17 cellular contexts compared by ENCODE assay signal in genomic region chr2:44705356-44705755, GRCh38.
"Had no signal": no experiment of that assay in that cellular context is flagged by ENCODE, and none has a peak within 500 bp of the region (broad histone marks: within the 10 kb centered on the region; RNA-seq: fewer than 3 reads in every experiment).

No MANE protein-coding gene starts in this region.

- DNase-seq: activated CD4-positive, alpha-beta T cell treated with anti-CD3 and anti-CD28 coated beads, Interleukin-2, amount 50 U/mL, for 4 hours; activated CD4-positive, CD25-positive, alpha-beta regulatory T cell treated with anti-CD3 and anti-CD28 coated beads, Interleukin-2, amount 50 U/mL, for 72 hours; activated effector memory CD4-positive, alpha-beta T cell treated with Interleukin-2 at 50 U/mL for 16 hours; activated T-cell treated with anti-CD3 and anti-CD28 coated beads, Interleukin-2, amount 50 U/mL, for 1 hour; dorsolateral prefrontal cortex; heart right ventricle; kidney; left ventricle myocardium inferior; stimulated activated CD4-positive, alpha-beta T cell treated with anti-CD3 and anti-CD28 coated beads, Interleukin-15, amount 100 ng/mL, for 24 hours; stimulated activated CD4-positive, alpha-beta T cell treated with anti-CD3 and anti-CD28 coated beads, Interleukin-4, amount 100 ng/mL, for 4 hours; stimulated activated naive CD8-positive, alpha-beta T cell treated with anti-CD3 and anti-CD28 coated beads, Interleukin-15, amount 100 ng/mL, for 72 hours; testis had no signal

- H3K4me3 ChIP-seq: heart right ventricle, left ventricle myocardium inferior, testis had no signal

- ATAC-seq: activated naive CD4-positive, alpha-beta T cell treated with anti-CD3 and anti-CD28 coated beads, Interleukin-2, amount 50 U/mL, for 72 hours; heart right ventricle; natural killer cell treated with Interleukin-12 subunit alpha and Interleukin-12 subunit beta and Interleukin-15 and Interleukin-18, amount 100 ng/mL, for 72 hours; stimulated activated naive CD8-positive, alpha-beta T cell treated with anti-CD3 and anti-CD28 coated beads, Interleukin-15, amount 100 ng/mL, for 72 hours had no signal

- H3K27me3 ChIP-seq: dorsolateral prefrontal cortex, heart right ventricle, testis had no signal

- H3K27ac Mint-ChIP-seq: activated naive CD4-positive, alpha-beta T cell treated with anti-CD3 and anti-CD28 coated beads, Interleukin-2, amount 50 U/mL, for 72 hours; memory B cell; natural killer cell treated with Interleukin-12 subunit alpha and Interleukin-12 subunit beta and Interleukin-15 and Interleukin-18, amount 100 ng/mL, for 72 hours; stimulated activated naive CD8-positive, alpha-beta T cell treated with anti-CD3 and anti-CD28 coated beads, Interleukin-15, amount 100 ng/mL, for 72 hours; T-helper 2 cell treated with Interferon-gamma antibody and Interleukin-4, amounts not matched to agents 5 μg/mL and 100 μg/mL, for 36 hours had no signal

- H3K4me3 Mint-ChIP-seq: memory B cell; natural killer cell treated with Interleukin-12 subunit alpha and Interleukin-12 subunit beta and Interleukin-15 and Interleukin-18, amount 100 ng/mL, for 72 hours; stimulated activated naive CD8-positive, alpha-beta T cell treated with anti-CD3 and anti-CD28 coated beads, Interleukin-15, amount 100 ng/mL, for 72 hours; T-helper 2 cell treated with Interferon-gamma antibody and Interleukin-4, amounts not matched to agents 5 μg/mL and 100 μg/mL, for 36 hours had no signal

- H3K4me1 ChIP-seq: left ventricle myocardium inferior, parathyroid adenoma, testis had no signal

- H3K36me3 ChIP-seq: heart right ventricle, left ventricle myocardium inferior had no signal

- H3K36me3 Mint-ChIP-seq: natural killer cell treated with Interleukin-12 subunit alpha and Interleukin-12 subunit beta and Interleukin-15 and Interleukin-18, amount 100 ng/mL, for 72 hours had no signal

- H3K9me3 Mint-ChIP-seq: activated naive CD4-positive, alpha-beta T cell treated with anti-CD3 and anti-CD28 coated beads, Interleukin-2, amount 50 U/mL, for 72 hours; memory B cell; natural killer cell treated with Interleukin-12 subunit alpha and Interleukin-12 subunit beta and Interleukin-15 and Interleukin-18, amount 100 ng/mL, for 72 hours; T-helper 2 cell treated with Interferon-gamma antibody and Interleukin-4, amounts not matched to agents 5 μg/mL and 100 μg/mL, for 36 hours had no signal

- H3K27me3 Mint-ChIP-seq: memory B cell; stimulated activated naive CD8-positive, alpha-beta T cell treated with anti-CD3 and anti-CD28 coated beads, Interleukin-15, amount 100 ng/mL, for 72 hours had no signal

- H3K27ac ChIP-seq: heart right ventricle, left ventricle myocardium inferior, parathyroid adenoma, testis had no signal

- H2AFZ ChIP-seq: parathyroid adenoma had no signal

- H3K9ac ChIP-seq: parathyroid adenoma had no signal

- H3K79me2 ChIP-seq: parathyroid adenoma had no signal

- H3K9me3 ChIP-seq: left ventricle myocardium inferior, testis had no signal
